Comparison of ENCODE assay signal across 19 cellular contexts in genomic region chr10:123451206-123451605, GRCh38.
"Had no signal": no experiment of that assay in that cellular context is flagged by ENCODE, and none has a peak within 500 bp of the region (broad histone marks: within the 10 kb centered on the region; RNA-seq: fewer than 3 reads in every experiment).

No MANE protein-coding gene starts in this region.

- H3K36me3 Mint-ChIP-seq: mesothelial cell of epicardium; naive B cell; natural killer cell treated with Interleukin-12 subunit alpha and Interleukin-12 subunit beta and Interleukin-15 and Interleukin-18, amount 100 ng/mL, for 72 hours; stimulated activated effector memory CD8-positive, alpha-beta T cell treated with anti-CD3 and anti-CD28 coated beads, Interleukin-12 subunit alpha, Interleukin-12 subunit beta, amount 100 ng/mL, for 72 hours; type B pancreatic cell had no signal

- H3K4me3 Mint-ChIP-seq: mesothelial cell of epicardium; stimulated activated effector memory CD8-positive, alpha-beta T cell treated with anti-CD3 and anti-CD28 coated beads, Interleukin-12 subunit alpha, Interleukin-12 subunit beta, amount 100 ng/mL, for 72 hours; stimulated activated naive CD8-positive, alpha-beta T cell treated with anti-CD3 and anti-CD28 coated beads, Interleukin-15, Interleukin-2, amounts not matched to agents 100 ng/mL and 50 ng/mL, for 24 hours; type B pancreatic cell had no signal

- H3K9me3 Mint-ChIP-seq: mesothelial cell of epicardium; naive B cell; natural killer cell treated with Interleukin-12 subunit alpha and Interleukin-12 subunit beta and Interleukin-15 and Interleukin-18, amount 100 ng/mL, for 72 hours; stimulated activated effector memory CD8-positive, alpha-beta T cell treated with anti-CD3 and anti-CD28 coated beads, Interleukin-12 subunit alpha, Interleukin-12 subunit beta, amount 100 ng/mL, for 72 hours; stimulated activated naive CD8-positive, alpha-beta T cell treated with anti-CD3 and anti-CD28 coated beads, Interleukin-15, Interleukin-2, amounts not matched to agents 100 ng/mL and 50 ng/mL, for 24 hours; type B pancreatic cell had no signal

- DNase-seq: hypothalamus; islet precursor cell; left ventricle myocardium inferior; mesendoderm; naive B cell; ovary; posterior cingulate gyrus; retina; right cardiac atrium; small intestine; spleen; stimulated activated CD4-positive, alpha-beta T cell treated with anti-CD3 and anti-CD28 coated beads, Interleukin-4, amount 100 ng/mL, for 24 hours; stimulated activated naive CD4-positive, alpha-beta T cell had no signal

- FAIRE-seq: small intestine had no signal

- H3K4me1 Mint-ChIP-seq: mesothelial cell of epicardium; naive B cell; stimulated activated effector memory CD8-positive, alpha-beta T cell treated with anti-CD3 and anti-CD28 coated beads, Interleukin-12 subunit alpha, Interleukin-12 subunit beta, amount 100 ng/mL, for 72 hours had no signal

- ATAC-seq: right cardiac atrium; sciatic nerve; stimulated activated effector memory CD8-positive, alpha-beta T cell treated with anti-CD3 and anti-CD28 coated beads, Interleukin-12 subunit alpha, Interleukin-12 subunit beta, amount 100 ng/mL, for 72 hours had no signal

- H3K27ac Mint-ChIP-seq: mesothelial cell of epicardium; naive B cell; natural killer cell treated with Interleukin-12 subunit alpha and Interleukin-12 subunit beta and Interleukin-15 and Interleukin-18, amount 100 ng/mL, for 72 hours; stimulated activated effector memory CD8-positive, alpha-beta T cell treated with anti-CD3 and anti-CD28 coated beads, Interleukin-12 subunit alpha, Interleukin-12 subunit beta, amount 100 ng/mL, for 72 hours; stimulated activated naive CD8-positive, alpha-beta T cell treated with anti-CD3 and anti-CD28 coated beads, Interleukin-15, Interleukin-2, amounts not matched to agents 100 ng/mL and 50 ng/mL, for 24 hours; type B pancreatic cell had no signal
